Comparison of ENCODE assay signal across 8 cellular contexts in genomic region chr11:62791501-62792192, GRCh38. TPM values are rescaled to one million over a fixed set of nuclear protein-coding genes. Genes with fewer than 3 reads are reported as not detected.
DNase-seq lines count a peak whose midpoint lies in the region; ATAC-seq and TF ChIP-seq lines count a peak whose summit lies in the region.

Gene TMEM223, minus strand, starts transcription at chr11:62792006. Its CDS starts 12 bp downstream, at chr11:62791994.

- H3K4me1 Mint-ChIP-seq in natural killer cell treated with Interleukin-12 subunit alpha and Interleukin-12 subunit beta and Interleukin-15 and Interleukin-18, amount 100 ng/mL, for 72 hours (ENCODE audit: low read depth in 2 of 2): peaks cover 33 to 34% of the 10 kb centered on the region in 2 donors

- TF ChIP-seq CTCF in fibroblast of mammary gland (conservative IDR thresholded peaks at IDR 0.05; ENCODE audit: control insufficient read depth, insufficient read depth, low read depth, low read length): no peak

- peak within 1 kb of the TSS; percentile 82 to 88 for H3K27ac Mint-ChIP-seq in natural killer cell treated with Interleukin-12 subunit alpha and Interleukin-12 subunit beta and Interleukin-15 and Interleukin-18, amount 100 ng/mL, for 72 hours

- DNase-seq in DMS 273 (lab: John Stamatoyannopoulos, UW; ENCODE audit: unreplicated experiment) (peak; percentile 89), RPMI7951 (ENCODE audit: low read depth) (peak; percentile 79), fibroblast of mammary gland (ENCODE audit: low read depth) (peak; percentile 60)
- peak; percentile 63 for DNase-seq in Jurkat, Clone E6-1 (ENCODE audit: low read depth, low spot score)
- peak; percentile 82 to 85 for DNase-seq in activated T-helper 1 cell treated with anti-CD3 and anti-CD28 coated beads, Interleukin-2, amount 50 U/mL, for 16 hours (ENCODE audit: low read depth in 1 of 2, low spot score in 1 of 2)
- peak; percentile 94 for DNase-seq in natural killer cell treated with Interleukin-12 subunit alpha and Interleukin-12 subunit beta and Interleukin-15 and Interleukin-18, amount 100 ng/mL, for 72 hours (ENCODE audit: low spot score)
- peak; percentile 95 for DNase-seq in stimulated activated naive CD8-positive, alpha-beta T cell treated with anti-CD3 and anti-CD28 coated beads, Interleukin-15, Interleukin-2, amounts not matched to agents 100 U/mL and 50 U/mL, for 24 hours

- peak; percentile 59 for ATAC-seq in GM21515 (IDR thresholded peaks at IDR 0.05; ENCODE audit: unreplicated experiment)
- peak; percentile 86 to 87 for ATAC-seq in natural killer cell treated with Interleukin-12 subunit alpha and Interleukin-12 subunit beta and Interleukin-15 and Interleukin-18, amount 100 ng/mL, for 72 hours
- ATAC-seq in stimulated activated naive CD8-positive, alpha-beta T cell treated with anti-CD3 and anti-CD28 coated beads, Interleukin-15, Interleukin-2, amounts not matched to agents 100 U/mL and 50 U/mL, for 24 hours: peak; percentile 87

- peaks cover 32% of the 10 kb centered on the region for H3K36me3 Mint-ChIP-seq in natural killer cell treated with Interleukin-12 subunit alpha and Interleukin-12 subunit beta and Interleukin-15 and Interleukin-18, amount 100 ng/mL, for 72 hours

- no peaks in the 10 kb centered on the region for H3K27me3 Mint-ChIP-seq in natural killer cell treated with Interleukin-12 subunit alpha and Interleukin-12 subunit beta and Interleukin-15 and Interleukin-18, amount 100 ng/mL, for 72 hours

- no peaks in the 10 kb centered on the region for H3K9me3 Mint-ChIP-seq in natural killer cell treated with Interleukin-12 subunit alpha and Interleukin-12 subunit beta and Interleukin-15 and Interleukin-18, amount 100 ng/mL, for 72 hours

- H3K4me3 ChIP-seq in Jurkat, Clone E6-1 (ENCODE audit: low read length): peak within 1 kb of the TSS; percentile 90
- peak within 1 kb of the TSS; percentile 83 for H3K4me3 ChIP-seq in fibroblast of mammary gland (ENCODE audit: control insufficient read depth, low read depth, low read length)

- peak within 1 kb of the TSS; percentile 88 for H3K4me3 Mint-ChIP-seq in natural killer cell treated with Interleukin-12 subunit alpha and Interleukin-12 subunit beta and Interleukin-15 and Interleukin-18, amount 100 ng/mL, for 72 hours

RNA-seq across cellular contexts. Expression of gene TMEM223, which starts in this region (rescaled TPM):
- polyA plus RNA-seq in Jurkat, Clone E6-1 (2012; ENCODE audit: insufficient read depth, insufficient read length): 28.9 TPM
- 41.0 and 55.3 TPM in 2 replicates for total RNA-seq in RPMI7951 (2014; rRNA removed; shearing (Covaris generic))
- total RNA-seq in natural killer cell treated with Interleukin-12 subunit alpha and Interleukin-12 subunit beta and Interleukin-15 and Interleukin-18, amount 100 ng/mL, for 72 hours: 10 to 100 TPM; 13.0 to 20.1 TPM

Comparison
In these comparisons a context has a peak if more than half of its experiments do, and no peak if none do; other contexts are left out.
1. Peak in every context shown above with its lines: DNase-seq, ATAC-seq and H3K4me3 ChIP-seq.